In genomic region chr16:90077240-90077756, GRCh38 we compare ENCODE assay signal across 8 cellular contexts. TPM values are rescaled to one million over a fixed set of nuclear protein-coding genes. Genes with fewer than 3 reads are reported as not detected.
DNase-seq lines count a peak whose midpoint lies in the region; ATAC-seq and TF ChIP-seq lines count a peak whose summit lies in the region.

TSS of gene PRDM7 (minus strand) at chr16:90077331. CDS start at chr16:90075910, 1,421 bp downstream.

- H3K27ac Mint-ChIP-seq in activated CD8-positive, alpha-beta T cell treated with anti-CD3 and anti-CD28 coated beads for 36 hours, result peak within 1 kb of the TSS; percentile 80

- H3K9me3 Mint-ChIP-seq in activated CD8-positive, alpha-beta T cell treated with anti-CD3 and anti-CD28 coated beads for 36 hours, result no peaks in the 10 kb centered on the region

- H3K9me3 ChIP-seq in ectodermal cell (ENCODE audit: control insufficient read depth, low read length), result no peaks in the 10 kb centered on the region
- H3K9me3 ChIP-seq in lower lobe of right lung, result no peaks in the 10 kb centered on the region

- WGBS in ectodermal cell, 2 experiments, result 4 to 8% methylated on average over 32 of the region's 32 CpGs

- TF ChIP-seq CTCF in activated CD8-positive, alpha-beta T cell treated with anti-CD3 and anti-CD28 coated beads for 36 hours (IDR thresholded peaks at IDR 0.05), result no peak
- no peak for TF ChIP-seq CTCF in lower lobe of right lung (IDR thresholded peaks at IDR 0.05)

- H3K27me3 ChIP-seq in ectodermal cell (ENCODE audit: control insufficient read depth, insufficient read depth, low read length, poor library complexity, severe bottlenecking), result peaks cover 37% of the 10 kb centered on the region
- H3K27me3 ChIP-seq in lower lobe of right lung (ENCODE audit: low read depth), result no peaks in the 10 kb centered on the region

- peaks cover 14% of the 10 kb centered on the region for H3K27me3 Mint-ChIP-seq in activated CD8-positive, alpha-beta T cell treated with anti-CD3 and anti-CD28 coated beads for 36 hours

- H3K4me1 ChIP-seq in ectodermal cell (ENCODE audit: control insufficient read depth, insufficient read depth, low read length) (no peaks in the 10 kb centered on the region), lower lobe of right lung (peaks cover 13% of the 10 kb centered on the region)

- H3K4me3 ChIP-seq in ectodermal cell (ENCODE audit: insufficient read depth, low read depth, low read length), result peak within 1 kb of the TSS; percentile 15
- peak within 1 kb of the TSS; percentile 49 for H3K4me3 ChIP-seq in lower lobe of right lung

- H3K27ac ChIP-seq in ectodermal cell (ENCODE audit: insufficient read depth, low read depth, low read length, poor library complexity, severe bottlenecking) (no peak within 1 kb of the TSS), lower lobe of right lung (peak within 1 kb of the TSS; percentile 59)

- DNase-seq in AML-193 (lab: John Stamatoyannopoulos, UW), result peak; percentile 93 to 97
- DNase-seq in NCI-H748 treated with DMSO at 0.1 percent for 48 hours (lab: John Stamatoyannopoulos, UW), result peak; percentile 86
- DNase-seq in activated CD8-positive, alpha-beta T cell treated with anti-CD3 and anti-CD28 coated beads for 36 hours, result peak; percentile 98
- peak; percentile 96 for DNase-seq in lower lobe of right lung
- DNase-seq in stimulated activated CD4-positive, alpha-beta T cell treated with anti-CD3 and anti-CD28 coated beads, Interleukin-4, amount 100 ng/mL, for 4 hours, result peak; percentile 96 to 97

- ATAC-seq in GM19324 (IDR thresholded peaks at IDR 0.05; ENCODE audit: low FRiP score, unreplicated experiment) (peak; percentile 90), HG03460 (IDR thresholded peaks at IDR 0.05; ENCODE audit: unreplicated experiment) (peak; percentile 87), lower lobe of right lung (peak; percentile 97 to 99)
- peak; percentile 96 for ATAC-seq in activated CD8-positive, alpha-beta T cell treated with anti-CD3 and anti-CD28 coated beads for 36 hours

- H3K4me3 Mint-ChIP-seq in activated CD8-positive, alpha-beta T cell treated with anti-CD3 and anti-CD28 coated beads for 36 hours, result peak within 1 kb of the TSS; percentile 72

- no peaks in the 10 kb centered on the region for H3K36me3 Mint-ChIP-seq in activated CD8-positive, alpha-beta T cell treated with anti-CD3 and anti-CD28 coated beads for 36 hours (ENCODE audit: low read depth)

- POLR2A ChIA-PET in activated CD8-positive, alpha-beta T cell treated with anti-CD3 and anti-CD28 coated beads for 36 hours (lab: Charles Lee), result no interaction called here

- H3K36me3 ChIP-seq in ectodermal cell (ENCODE audit: control insufficient read depth, insufficient read depth, low read length) (no peaks in the 10 kb centered on the region), lower lobe of right lung (no peaks in the 10 kb centered on the region)

- peaks cover 19% of the 10 kb centered on the region for H3K4me1 Mint-ChIP-seq in activated CD8-positive, alpha-beta T cell treated with anti-CD3 and anti-CD28 coated beads for 36 hours (ENCODE audit: low read depth)

- intact Hi-C loops in activated CD8-positive, alpha-beta T cell treated with anti-CD3 and anti-CD28 coated beads for 36 hours (cut with micrococcal nuclease), result no loop called here
- intact Hi-C loops in lower lobe of right lung (cut with DNase I), result no loop called here

- CTCF ChIA-PET in activated CD8-positive, alpha-beta T cell treated with anti-CD3 and anti-CD28 coated beads for 36 hours (lab: Charles Lee), result interaction anchor here (1.1 to 1.3 kb wide), 2 partner anchors 12 to 130 kb away, joined by 3 to 4 read pairs; no protein-coding TSS in a partner anchor

RNA-seq across cellular contexts. Expression of gene PRDM7, which starts in this region (rescaled TPM):
- not detected for total RNA-seq in activated CD8-positive, alpha-beta T cell treated with anti-CD3 and anti-CD28 coated beads for 36 hours
- 0.17 TPM for polyA plus RNA-seq in ectodermal cell (2013, experiment 1 of 4)
- polyA plus RNA-seq in ectodermal cell (2013, experiment 2 of 4), result not detected
- not detected for polyA plus RNA-seq in ectodermal cell (2013, experiment 3 of 4)
- polyA plus RNA-seq in ectodermal cell (2013, experiment 4 of 4), result 0.08 TPM
- not detected for total RNA-seq in lower lobe of right lung

Comparison
In these comparisons a context has a peak if more than half of its experiments do, and no peak if none do; other contexts are left out.
1. Peak in DNase-seq and ATAC-seq in activated CD8-positive, alpha-beta T cell treated with anti-CD3 and anti-CD28 coated beads for 36 hours; RNA of the gene not detected or under 1 TPM.
2. Peak in DNase-seq, ATAC-seq, H3K4me3 ChIP-seq and H3K27ac ChIP-seq in lower lobe of right lung; RNA of the gene not detected or under 1 TPM.